Comparison of ENCODE assay signal across 1 cellular context in the genomic region with DNA sequence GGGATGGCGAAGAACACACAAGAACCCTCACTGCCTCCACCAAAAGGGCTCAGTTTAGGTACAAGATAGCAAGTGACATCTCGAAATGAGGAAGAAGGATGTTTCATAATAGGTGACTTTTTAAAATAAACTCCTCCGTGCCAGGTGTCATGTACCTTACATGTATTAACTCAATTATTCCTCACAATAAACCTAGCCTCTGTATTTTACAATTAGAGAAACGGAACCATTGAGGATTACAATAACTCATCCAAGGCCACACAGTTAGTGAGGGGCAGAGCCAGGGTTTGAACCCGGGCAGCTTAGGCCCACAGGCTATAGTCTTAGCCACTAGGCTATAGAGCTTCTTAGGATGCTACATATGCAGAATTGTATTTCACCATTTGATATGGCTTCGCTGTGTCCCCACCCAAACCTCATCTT.
TF ChIP-seq lines count a peak whose summit lies in the region.

No MANE protein-coding gene starts in this region.

TF ChIP-seq in HEK293, 187 proteins besides CTCF, POLR2A, EP300 and RAD21 (continued from another document):
- TF ChIP-seq ZNF777 (tag by site-specific recombination; IDR thresholded peaks at IDR 0.05; ENCODE audit: borderline replicate concordance) (no peak), ZNF140 (tag by site-specific recombination; IDR thresholded peaks at IDR 0.05) (no peak), ZNF510 (tag by site-specific recombination; IDR thresholded peaks at IDR 0.05; ENCODE audit: insufficient replicate concordance) (no peak), ZNF76 (tag by site-specific recombination; IDR thresholded peaks at IDR 0.05; ENCODE audit: borderline replicate concordance, low read depth) (no peak), MZF1 (tag by site-specific recombination; IDR thresholded peaks at IDR 0.05; ENCODE audit: borderline replicate concordance) (0 out of 2 replicates have a peak, but pooled peaks have one; percentile 11), ZNF394 (tag by site-specific recombination; IDR thresholded peaks at IDR 0.05; ENCODE audit: borderline replicate concordance) (peak; percentile 49; the same call in 1 of the 2 replicates)
- TF ChIP-seq, protein P1, sequence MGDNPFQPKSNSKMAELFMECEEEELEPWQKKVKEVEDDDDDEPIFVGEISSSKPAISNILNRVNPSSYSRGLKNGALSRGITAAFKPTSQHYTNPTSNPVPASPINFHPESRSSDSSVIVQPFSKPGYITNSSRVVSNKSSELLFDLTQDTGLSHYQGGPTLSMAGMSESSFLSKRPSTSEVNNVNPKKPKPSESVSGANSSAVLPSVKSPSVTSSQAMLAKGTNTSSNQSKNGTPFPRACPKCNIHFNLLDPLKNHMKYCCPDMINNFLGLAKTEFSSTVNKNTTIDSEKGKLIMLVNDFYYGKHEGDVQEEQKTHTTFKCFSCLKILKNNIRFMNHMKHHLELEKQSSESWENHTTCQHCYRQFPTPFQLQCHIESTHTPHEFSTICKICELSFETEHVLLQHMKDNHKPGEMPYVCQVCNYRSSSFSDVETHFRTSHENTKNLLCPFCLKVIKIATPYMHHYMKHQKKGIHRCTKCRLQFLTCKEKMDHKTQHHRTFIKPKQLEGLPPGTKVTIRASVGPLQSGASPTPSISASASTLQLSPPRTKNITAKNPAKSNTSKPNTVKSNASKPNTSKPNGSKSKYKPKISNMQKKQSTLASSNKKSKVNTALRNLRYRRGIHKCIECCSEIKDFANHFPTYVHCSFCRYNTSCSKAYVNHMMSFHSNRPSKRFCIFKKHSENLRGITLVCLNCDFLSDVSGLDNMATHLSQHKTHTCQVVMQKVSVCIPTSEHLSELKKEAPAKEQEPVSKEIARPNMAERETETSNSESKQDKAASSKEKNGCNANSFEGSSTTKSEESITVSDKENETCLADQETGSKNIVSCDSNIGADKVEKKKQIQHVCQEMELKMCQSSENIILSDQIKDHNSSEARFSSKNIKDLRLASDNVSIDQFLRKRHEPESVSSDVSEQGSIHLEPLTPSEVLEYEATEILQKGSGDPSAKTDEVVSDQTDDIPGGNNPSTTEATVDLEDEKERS (tag by site-specific recombination; IDR thresholded peaks at IDR 0.05), result no peak
- TF ChIP-seq, protein P2, sequence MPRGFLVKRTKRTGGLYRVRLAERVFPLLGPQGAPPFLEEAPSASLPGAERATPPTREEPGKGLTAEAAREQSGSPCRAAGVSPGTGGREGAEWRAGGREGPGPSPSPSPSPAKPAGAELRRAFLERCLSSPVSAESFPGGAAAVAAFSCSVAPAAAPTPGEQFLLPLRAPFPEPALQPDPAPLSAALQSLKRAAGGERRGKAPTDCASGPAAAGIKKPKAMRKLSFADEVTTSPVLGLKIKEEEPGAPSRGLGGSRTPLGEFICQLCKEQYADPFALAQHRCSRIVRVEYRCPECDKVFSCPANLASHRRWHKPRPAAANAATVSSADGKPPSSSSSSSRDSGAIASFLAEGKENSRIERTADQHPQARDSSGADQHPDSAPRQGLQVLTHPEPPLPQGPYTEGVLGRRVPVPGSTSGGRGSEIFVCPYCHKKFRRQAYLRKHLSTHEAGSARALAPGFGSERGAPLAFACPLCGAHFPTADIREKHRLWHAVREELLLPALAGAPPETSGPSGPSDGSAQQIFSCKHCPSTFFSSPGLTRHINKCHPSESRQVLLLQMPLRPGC (tag by site-specific recombination; IDR thresholded peaks at IDR 0.05), result 0 out of 2 replicates have a peak, but pooled peaks have one; percentile 22
- TF ChIP-seq, protein P3, sequence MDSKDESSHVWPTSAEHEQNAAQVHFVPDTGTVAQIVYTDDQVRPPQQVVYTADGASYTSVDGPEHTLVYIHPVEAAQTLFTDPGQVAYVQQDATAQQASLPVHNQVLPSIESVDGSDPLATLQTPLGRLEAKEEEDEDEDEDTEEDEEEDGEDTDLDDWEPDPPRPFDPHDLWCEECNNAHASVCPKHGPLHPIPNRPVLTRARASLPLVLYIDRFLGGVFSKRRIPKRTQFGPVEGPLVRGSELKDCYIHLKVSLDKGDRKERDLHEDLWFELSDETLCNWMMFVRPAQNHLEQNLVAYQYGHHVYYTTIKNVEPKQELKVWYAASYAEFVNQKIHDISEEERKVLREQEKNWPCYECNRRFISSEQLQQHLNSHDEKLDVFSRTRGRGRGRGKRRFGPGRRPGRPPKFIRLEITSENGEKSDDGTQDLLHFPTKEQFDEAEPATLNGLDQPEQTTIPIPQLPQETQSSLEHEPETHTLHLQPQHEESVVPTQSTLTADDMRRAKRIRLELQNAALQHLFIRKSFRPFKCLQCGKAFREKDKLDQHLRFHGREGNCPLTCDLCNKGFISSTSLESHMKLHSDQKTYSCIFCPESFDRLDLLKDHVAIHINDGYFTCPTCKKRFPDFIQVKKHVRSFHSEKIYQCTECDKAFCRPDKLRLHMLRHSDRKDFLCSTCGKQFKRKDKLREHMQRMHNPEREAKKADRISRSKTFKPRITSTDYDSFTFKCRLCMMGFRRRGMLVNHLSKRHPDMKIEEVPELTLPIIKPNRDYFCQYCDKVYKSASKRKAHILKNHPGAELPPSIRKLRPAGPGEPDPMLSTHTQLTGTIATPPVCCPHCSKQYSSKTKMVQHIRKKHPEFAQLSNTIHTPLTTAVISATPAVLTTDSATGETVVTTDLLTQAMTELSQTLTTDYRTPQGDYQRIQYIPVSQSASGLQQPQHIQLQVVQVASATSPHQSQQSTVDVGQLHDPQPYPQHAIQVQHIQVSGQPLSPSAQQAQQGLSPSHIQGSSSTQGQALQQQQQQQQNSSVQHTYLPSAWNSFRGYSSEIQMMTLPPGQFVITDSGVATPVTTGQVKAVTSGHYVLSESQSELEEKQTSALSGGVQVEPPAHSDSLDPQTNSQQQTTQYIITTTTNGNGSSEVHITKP (tag by site-specific recombination; IDR thresholded peaks at IDR 0.05), result no peak
- TF ChIP-seq, protein P4, sequence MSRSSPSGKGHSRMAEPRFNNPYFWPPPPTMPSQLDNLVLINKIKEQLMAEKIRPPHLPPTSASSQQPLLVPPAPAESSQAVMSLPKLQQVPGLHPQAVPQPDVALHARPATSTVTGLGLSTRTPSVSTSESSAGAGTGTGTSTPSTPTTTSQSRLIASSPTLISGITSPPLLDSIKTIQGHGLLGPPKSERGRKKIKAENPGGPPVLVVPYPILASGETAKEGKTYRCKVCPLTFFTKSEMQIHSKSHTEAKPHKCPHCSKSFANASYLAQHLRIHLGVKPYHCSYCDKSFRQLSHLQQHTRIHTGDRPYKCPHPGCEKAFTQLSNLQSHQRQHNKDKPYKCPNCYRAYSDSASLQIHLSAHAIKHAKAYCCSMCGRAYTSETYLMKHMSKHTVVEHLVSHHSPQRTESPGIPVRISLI (tag by site-specific recombination; IDR thresholded peaks at IDR 0.05), result no peak
